ENCODE assay signal across 11 cellular contexts in genomic region chrX:49345402-49345801, GRCh38. TPM values are rescaled to one million over a fixed set of nuclear protein-coding genes. Genes with fewer than 3 reads are reported as not detected.
"Had no signal": no experiment of that assay in that cellular context is flagged by ENCODE, and none has a peak within 500 bp of the region (broad histone marks: within the 10 kb centered on the region; RNA-seq: fewer than 3 reads in every experiment).

No MANE protein-coding gene starts in this region.

RNA-seq across cellular contexts. Expression of gene GAGE13, which starts 14.0 kb away (rescaled TPM):
- total RNA-seq: OCI-LY7, PC-3, PC-9, Peyer's patch, Right ventricle myocardium inferior, Right ventricle myocardium superior, SJCRH30, SJSA1 had no signal
- polyA plus RNA-seq: SK-N-SH had no signal

RNA-seq across cellular contexts. Expression of gene GAGE12J, which starts 23.6 kb away (rescaled TPM):
- total RNA-seq: OCI-LY7, PC-3, PC-9, Peyer's patch, Right ventricle myocardium inferior, Right ventricle myocardium superior, RPMI7951, SJCRH30, SJSA1 had no signal
- polyA plus RNA-seq: SK-N-SH had no signal

RNA-seq across cellular contexts. Expression of gene GAGE10, which starts 42.0 kb away (rescaled TPM):
- total RNA-seq: OCI-LY7, PC-3, PC-9, Peyer's patch, Right ventricle myocardium inferior, Right ventricle myocardium superior, RPMI7951, SJCRH30, SJSA1, SK-MEL-5 had no signal
- polyA plus RNA-seq: SK-N-SH had no signal
